ENCODE assay signal across 11 cellular contexts in genomic region chr2:675460-675859, GRCh38. TPM values are rescaled to one million over a fixed set of nuclear protein-coding genes. Genes with fewer than 3 reads are reported as not detected.
A peak's percentile ranks its signal among the peaks of the same experiment; 100 is the strongest.
DNase-seq lines count a peak whose midpoint lies in the region; ATAC-seq, FAIRE-seq and TF ChIP-seq lines count a peak whose summit lies in the region.
"Had no signal": no experiment of that assay in that cellular context is flagged by ENCODE, and none has a peak within 500 bp of the region (broad histone marks: within the 10 kb centered on the region; RNA-seq: fewer than 3 reads in every experiment).

No MANE protein-coding gene starts in this region.

- H3K9ac ChIP-seq in K562 (ENCODE audit: insufficient read depth in 1 of 2, low read depth in 2 of 2, low read length in 2 of 2): peak overlapping the region; percentile 8 to 87; a peak in 3 of 4 replicates

- no peak overlapping the region for H2AFZ ChIP-seq in K562 (ENCODE audit: low read depth, low read length)

- no peak for TF ChIP-seq CTCF in C4-2B (conservative IDR thresholded peaks at IDR 0.05)
- TF ChIP-seq CTCF in K562 (IDR thresholded peaks at IDR 0.05 in 2 of 3, conservative IDR thresholded peaks at IDR 0.05 in 1 of 3; ENCODE audit: insufficient read depth in 2 of 3, low read depth in 1 of 3, low read length in 3 of 3): no peak
- TF ChIP-seq CTCF in WERI-Rb-1 (IDR thresholded peaks at IDR 0.05; ENCODE audit: low read depth, low read length): no peak

- H3K4me1 Mint-ChIP-seq in IgD-negative memory B cell: peaks cover 22 to 41% (median 30%) of the 10 kb centered on the region in 3 donors
- H3K4me1 Mint-ChIP-seq in natural killer cell treated with Interleukin-12 subunit alpha and Interleukin-12 subunit beta and Interleukin-15 and Interleukin-18, amount 100 ng/mL, for 72 hours (ENCODE audit: low read depth in 2 of 2): peaks cover 42 to 43% of the 10 kb centered on the region in 2 donors

- peak overlapping the region; percentile 97 for H3K4me2 ChIP-seq in K562 (ENCODE audit: insufficient read depth, low read length)

- no peak for DNase-seq in K562 (ENCODE audit: extremely low read depth in 1 of 4, low spot score in 3 of 4)
- DNase-seq in natural killer cell treated with Interleukin-12 subunit alpha and Interleukin-12 subunit beta and Interleukin-15 and Interleukin-18, amount 100 ng/mL, for 72 hours (ENCODE audit: low spot score): no peak
- DNase-seq in NCI-H2081 (lab: John Stamatoyannopoulos, UW): no peak
- DNase-seq in WERI-Rb-1: no peak
- no peak for DNase-seq in effector CD8-positive, alpha-beta T cell (lab: John Stamatoyannopoulos, UW)
- DNase-seq in HPDE6-E6E7 (ENCODE audit: extremely low spot score): no peak
- DNase-seq: stimulated activated CD4-positive, alpha-beta T cell treated with anti-CD3 and anti-CD28 coated beads, Interleukin-15, amount 100 ng/mL, for 24 hours had no signal

- intact Hi-C loops in K562 (cut with micrococcal nuclease): loop anchor here (5.0 kb wide), 1 partner anchor 67 kb away; no protein-coding TSS in a partner anchor

- H3K27ac ChIP-seq in C4-2B (peak overlapping the region; percentile 99), K562 (ENCODE audit: extremely low read depth, low read depth, low read length) (no peak overlapping the region), WERI-Rb-1 (no peak overlapping the region)

- H3K4me3 Mint-ChIP-seq in IgD-negative memory B cell: peak overlapping the region; percentile 27 to 97 (median 80)
- peak overlapping the region; percentile 87 for H3K4me3 Mint-ChIP-seq in natural killer cell treated with Interleukin-12 subunit alpha and Interleukin-12 subunit beta and Interleukin-15 and Interleukin-18, amount 100 ng/mL, for 72 hours

- H3K9me3 Mint-ChIP-seq in IgD-negative memory B cell: peaks cover 0 to 1% (median 0%) of the 10 kb centered on the region in 3 donors
- no peaks in the 10 kb centered on the region for H3K9me3 Mint-ChIP-seq in natural killer cell treated with Interleukin-12 subunit alpha and Interleukin-12 subunit beta and Interleukin-15 and Interleukin-18, amount 100 ng/mL, for 72 hours

- TF ChIP-seq RAD21 in K562 (CRISPR knock-in tag; conservative IDR thresholded peaks at IDR 0.05 in 1 of 2, IDR thresholded peaks at IDR 0.05 in 1 of 2): no peak

- H3K9me1 ChIP-seq in K562 (ENCODE audit: control insufficient read depth, insufficient read depth, low read length): peaks cover 12% of the 10 kb centered on the region

- peaks cover 24% of the 10 kb centered on the region for H4K20me1 ChIP-seq in K562 (replicated peaks; ENCODE audit: control insufficient read depth, insufficient read depth, low read length)

- H3K27me3 Mint-ChIP-seq in IgD-negative memory B cell: no peaks in the 10 kb centered on the region
- H3K27me3 Mint-ChIP-seq in natural killer cell treated with Interleukin-12 subunit alpha and Interleukin-12 subunit beta and Interleukin-15 and Interleukin-18, amount 100 ng/mL, for 72 hours: no peaks in the 10 kb centered on the region

- H3K4me3 ChIP-seq in K562 (no peak overlapping the region; the same call in 1 of the 2 replicates), WERI-Rb-1 (ENCODE audit: low read depth, low read length) (no peak overlapping the region)

- peak overlapping the region; percentile 35 to 92 (median 88) for H3K27ac Mint-ChIP-seq in IgD-negative memory B cell
- H3K27ac Mint-ChIP-seq in natural killer cell treated with Interleukin-12 subunit alpha and Interleukin-12 subunit beta and Interleukin-15 and Interleukin-18, amount 100 ng/mL, for 72 hours: no peak overlapping the region

- H3K27me3 ChIP-seq in K562 (ENCODE audit: control insufficient read depth in 2 of 2, insufficient read depth in 2 of 2, low read length in 2 of 2): no peaks in the 10 kb centered on the region
- no peaks in the 10 kb centered on the region for H3K27me3 ChIP-seq in WERI-Rb-1 (ENCODE audit: insufficient read depth, low read depth, severe bottlenecking)

- no TSS peak for BruUV-seq in K562 (replicated peaks; lab: Mats Ljungman, UMichigan)

- H3K36me3 Mint-ChIP-seq in IgD-negative memory B cell: peaks cover 2% of the 10 kb centered on the region
- peaks cover 4% of the 10 kb centered on the region for H3K36me3 Mint-ChIP-seq in natural killer cell treated with Interleukin-12 subunit alpha and Interleukin-12 subunit beta and Interleukin-15 and Interleukin-18, amount 100 ng/mL, for 72 hours

- TF ChIP-seq POLR2A in K562 (conservative IDR thresholded peaks at IDR 0.05): no peak

- no peak for TF ChIP-seq EP300 in K562 (IDR thresholded peaks at IDR 0.05; ENCODE audit: low read length)

- 99% methylated on average over 9 of the region's 9 CpGs for WGBS in K562 (ENCODE audit: insufficient coverage, low coverage, missing lambda C conversion rate)

- in situ Hi-C loops in K562 (cut with MboI): no loop called here

- H3K79me2 ChIP-seq in K562 (ENCODE audit: control insufficient read depth, insufficient read depth, low read length): peaks cover 43% of the 10 kb centered on the region

- ATAC-seq in K562: no peak
- no peak for ATAC-seq in natural killer cell treated with Interleukin-12 subunit alpha and Interleukin-12 subunit beta and Interleukin-15 and Interleukin-18, amount 100 ng/mL, for 72 hours
- ATAC-seq: left lobe of liver had no signal

- CTCF ChIA-PET in K562 (lab: Yijun Ruan, JAX; ENCODE audit: low intra/inter-chr PET ratio): no interaction called here

- POLR2A ChIA-PET in K562 (lab: Yijun Ruan, JAX): no interaction called here

- H3K36me3 ChIP-seq in K562 (ENCODE audit: control insufficient read depth, insufficient read depth, low read length): peaks cover 44% of the 10 kb centered on the region
- H3K36me3 ChIP-seq in WERI-Rb-1: peaks cover 36% of the 10 kb centered on the region

- no peaks in the 10 kb centered on the region for H3K9me3 ChIP-seq in K562 (replicated peaks; ENCODE audit: control insufficient read depth, insufficient read depth, low read depth, low read length)
- H3K9me3 ChIP-seq in WERI-Rb-1 (ENCODE audit: severe bottlenecking): no peaks in the 10 kb centered on the region
- H3K9me3 ChIP-seq: thoracic aorta had no signal

- peaks cover 6 to 19% of the 10 kb centered on the region in 2 experiments; a peak in 4 of 5 replicates for H3K4me1 ChIP-seq in K562 (replicated peaks in 1 of 2; ENCODE audit: control insufficient read depth in 2 of 2, insufficient read depth in 2 of 2, low read length in 2 of 2)

- no peak for FAIRE-seq in K562 (lab: Jason Lieb, UNC)

TF ChIP-seq in K562, 482 proteins besides CTCF, POLR2A, EP300 and RAD21 (continues in another document):
- TF ChIP-seq SOX6 (IDR thresholded peaks at IDR 0.05): no peak
- no peak for TF ChIP-seq STAG1 (CRISPR knock-in tag; IDR thresholded peaks at IDR 0.05; ENCODE audit: borderline replicate concordance)
- TF ChIP-seq PCBP1 (IDR thresholded peaks at IDR 0.05; ENCODE audit: low read depth, low read length, poor library complexity, severe bottlenecking): no peak
- no peak for TF ChIP-seq MEIS2 (IDR thresholded peaks at IDR 0.05; ENCODE audit: partially characterized antibody)
- TF ChIP-seq, protein P1, sequence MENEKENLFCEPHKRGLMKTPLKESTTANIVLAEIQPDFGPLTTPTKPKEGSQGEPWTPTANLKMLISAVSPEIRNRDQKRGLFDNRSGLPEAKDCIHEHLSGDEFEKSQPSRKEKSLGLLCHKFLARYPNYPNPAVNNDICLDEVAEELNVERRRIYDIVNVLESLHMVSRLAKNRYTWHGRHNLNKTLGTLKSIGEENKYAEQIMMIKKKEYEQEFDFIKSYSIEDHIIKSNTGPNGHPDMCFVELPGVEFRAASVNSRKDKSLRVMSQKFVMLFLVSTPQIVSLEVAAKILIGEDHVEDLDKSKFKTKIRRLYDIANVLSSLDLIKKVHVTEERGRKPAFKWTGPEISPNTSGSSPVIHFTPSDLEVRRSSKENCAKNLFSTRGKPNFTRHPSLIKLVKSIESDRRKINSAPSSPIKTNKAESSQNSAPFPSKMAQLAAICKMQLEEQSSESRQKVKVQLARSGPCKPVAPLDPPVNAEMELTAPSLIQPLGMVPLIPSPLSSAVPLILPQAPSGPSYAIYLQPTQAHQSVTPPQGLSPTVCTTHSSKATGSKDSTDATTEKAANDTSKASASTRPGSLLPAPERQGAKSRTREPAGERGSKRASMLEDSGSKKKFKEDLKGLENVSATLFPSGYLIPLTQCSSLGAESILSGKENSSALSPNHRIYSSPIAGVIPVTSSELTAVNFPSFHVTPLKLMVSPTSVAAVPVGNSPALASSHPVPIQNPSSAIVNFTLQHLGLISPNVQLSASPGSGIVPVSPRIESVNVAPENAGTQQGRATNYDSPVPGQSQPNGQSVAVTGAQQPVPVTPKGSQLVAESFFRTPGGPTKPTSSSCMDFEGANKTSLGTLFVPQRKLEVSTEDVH (IDR thresholded peaks at IDR 0.05; ENCODE audit: low read depth, partially characterized antibody): no peak
- TF ChIP-seq NFE2 (IDR thresholded peaks at IDR 0.05; ENCODE audit: low read depth): no peak

RNA-seq across cellular contexts. Expression of gene TMEM18, which starts 1.7 kb away (rescaled TPM):
- polyA plus RNA-seq in IgD-negative memory B cell: 27.2 TPM
- 46.2 and 62.9 TPM in 2 replicates for total RNA-seq in K562 (2011; cell fraction: chromatin; rRNA removed; ENCODE audit: low replicate concordance)
- total RNA-seq in K562 (2011; cell fraction: nucleolus; rRNA removed): 25.7 and 27.0 TPM in 2 replicates
- 33.0 and 41.0 TPM in 2 replicates for total RNA-seq in K562 (2011; cell fraction: nucleoplasm; rRNA removed)
- total RNA-seq in K562 (2014; rRNA removed): 12.8 and 12.9 TPM in 2 replicates
- 19.6 and 23.4 TPM in 2 replicates for total RNA-seq in K562 (2014; rRNA removed; fragmentation: Illumina TruSeq; extraction: Trizol)
- total RNA-seq in K562 (2015; rRNA removed; fragmentation: Illumina TruSeq; extraction: Trizol): 19.4 and 19.9 TPM in 2 replicates
- 18.4 and 21.3 TPM in 2 replicates for total RNA-seq in K562 (2021)
- polyA plus RNA-seq in K562 (2011; rRNA removed): 21.1 and 28.3 TPM in 2 replicates
- 12.3 and 19.7 TPM in 2 replicates for polyA plus RNA-seq in K562 (2011; cell fraction: cytosol; rRNA removed)
- polyA plus RNA-seq in K562 (2011; cell fraction: nucleus; rRNA removed): 36.1 and 37.8 TPM in 2 replicates
- polyA plus RNA-seq in K562 (2012): 19.3 and 26.1 TPM in 2 replicates
- 19.2 and 21.8 TPM in 2 replicates for polyA plus RNA-seq in K562 (2014; fragmentation: Illumina TruSeq; extraction: Trizol)
- polyA plus RNA-seq in K562 (2014; fragmentation: Nextera tagmentation; extraction: Ambion mirVana): 10 to 100 TPM; 54.5 to 55.9 TPM
- 17.5 and 30.7 TPM in 2 replicates for polyA plus RNA-seq in K562 (2014; rRNA removed)
- polyA minus RNA-seq in K562 (2011; rRNA and poly(A)+ RNA removed): 20.6 and 22.0 TPM in 2 replicates
- polyA minus RNA-seq in K562 (2011; cell fraction: cytosol; rRNA and poly(A)+ RNA removed): 6.6 and 9.2 TPM in 2 replicates
- polyA minus RNA-seq in K562 (2011; cell fraction: nucleus; rRNA and poly(A)+ RNA removed): 12.8 and 15.7 TPM in 2 replicates
- 10 to 100 TPM; 24.9 to 26.7 TPM for total RNA-seq in natural killer cell treated with Interleukin-12 subunit alpha and Interleukin-12 subunit beta and Interleukin-15 and Interleukin-18, amount 100 ng/mL, for 72 hours

Comparison
In these comparisons a context has a peak if more than half of its experiments do, and no peak if none do; other contexts are left out.
1. H3K27ac Mint-ChIP-seq: peak in IgD-negative memory B cell (3 of 3); none in natural killer cell treated with Interleukin-12 subunit alpha and Interleukin-12 subunit beta and Interleukin-15 and Interleukin-18, amount 100 ng/mL, for 72 hours (0 of 2).